In the genomic region with DNA sequence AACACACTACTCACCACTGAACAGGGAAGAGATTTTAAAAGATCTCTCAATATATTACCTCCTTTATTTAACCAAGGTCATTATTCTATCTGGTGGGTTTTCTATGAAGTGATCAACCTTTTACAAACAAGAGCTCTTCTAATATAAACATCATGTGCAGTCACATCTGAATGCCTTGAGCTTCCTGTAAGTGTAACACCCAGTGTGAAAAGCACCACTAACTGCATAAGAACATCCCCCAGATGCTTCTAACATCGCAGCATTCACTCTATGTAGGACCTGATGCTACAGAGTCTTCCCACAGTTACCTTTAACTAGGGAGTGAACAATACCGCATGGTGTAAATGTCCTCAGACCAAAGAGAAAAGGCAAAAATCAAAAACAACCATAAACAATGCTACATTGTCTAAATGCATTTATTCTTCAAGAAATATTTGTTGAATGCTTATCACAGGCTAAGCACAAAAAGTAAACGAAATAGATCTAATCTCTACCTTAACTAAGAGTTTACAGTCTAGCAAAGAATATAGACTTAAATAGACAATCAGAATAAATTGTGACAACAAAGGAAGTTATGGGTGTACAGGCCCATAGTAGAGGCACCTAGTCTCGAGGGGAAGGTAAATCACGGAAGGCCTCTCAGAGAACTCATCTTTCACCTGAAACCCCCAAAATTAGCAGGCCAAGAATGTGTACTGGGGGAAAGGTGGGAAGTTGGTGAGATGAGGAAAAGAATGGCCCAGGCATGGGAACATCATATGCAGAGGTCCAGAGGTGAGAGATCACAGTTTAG, we compare ENCODE assay signal across 1 cellular context.
TF ChIP-seq lines count a peak whose summit lies in the region.

No MANE protein-coding gene starts in this region.

TF ChIP-seq in GM12878, 131 proteins besides CTCF, POLR2A, EP300 and RAD21:
- TF ChIP-seq CREB1 (IDR thresholded peaks at IDR 0.05; ENCODE audit: low read depth) (no peak), SREBF2 (IDR thresholded peaks at IDR 0.05; ENCODE audit: low read length) (no peak), NFYA (IDR thresholded peaks at IDR 0.05; ENCODE audit: borderline replicate concordance, low read depth, low read length) (no peak), MYB (IDR thresholded peaks at IDR 0.05; ENCODE audit: borderline replicate concordance, low read depth, low read length) (no peak), ZNF207 (IDR thresholded peaks at IDR 0.05; ENCODE audit: borderline replicate concordance) (no peak), BACH1 (IDR thresholded peaks at IDR 0.05; ENCODE audit: borderline replicate concordance) (no peak), EZH2 (IDR thresholded peaks at IDR 0.05; ENCODE audit: borderline replicate concordance, control insufficient read depth, low read depth, low read length) (no peak), CEBPB (IDR thresholded peaks at IDR 0.05; ENCODE audit: borderline replicate concordance in 1 of 2, low read depth in 2 of 2, low read length in 2 of 2) (no peak), MTA3 (IDR thresholded peaks at IDR 0.05; ENCODE audit: borderline replicate concordance, low read length) (no peak), NFIC (IDR thresholded peaks at IDR 0.05; ENCODE audit: low read depth, low read length) (no peak), RAD51 (IDR thresholded peaks at IDR 0.05) (no peak), IKZF2 (IDR thresholded peaks at IDR 0.05) (no peak), SMAD5 (IDR thresholded peaks at IDR 0.05; ENCODE audit: low read depth) (no peak), ATF7 (IDR thresholded peaks at IDR 0.05; ENCODE audit: low read depth) (no peak), PML (IDR thresholded peaks at IDR 0.05; ENCODE audit: low read length) (no peak)
- TF ChIP-seq, protein P1, sequence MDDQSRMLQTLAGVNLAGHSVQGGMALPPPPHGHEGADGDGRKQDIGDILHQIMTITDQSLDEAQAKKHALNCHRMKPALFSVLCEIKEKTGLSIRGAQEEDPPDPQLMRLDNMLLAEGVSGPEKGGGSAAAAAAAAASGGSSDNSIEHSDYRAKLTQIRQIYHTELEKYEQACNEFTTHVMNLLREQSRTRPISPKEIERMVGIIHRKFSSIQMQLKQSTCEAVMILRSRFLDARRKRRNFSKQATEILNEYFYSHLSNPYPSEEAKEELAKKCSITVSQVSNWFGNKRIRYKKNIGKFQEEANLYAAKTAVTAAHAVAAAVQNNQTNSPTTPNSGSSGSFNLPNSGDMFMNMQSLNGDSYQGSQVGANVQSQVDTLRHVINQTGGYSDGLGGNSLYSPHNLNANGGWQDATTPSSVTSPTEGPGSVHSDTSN (IDR thresholded peaks at IDR 0.05; ENCODE audit: insufficient replicate concordance, low read depth, low read length) = no peak
- TF ChIP-seq, protein P2, sequence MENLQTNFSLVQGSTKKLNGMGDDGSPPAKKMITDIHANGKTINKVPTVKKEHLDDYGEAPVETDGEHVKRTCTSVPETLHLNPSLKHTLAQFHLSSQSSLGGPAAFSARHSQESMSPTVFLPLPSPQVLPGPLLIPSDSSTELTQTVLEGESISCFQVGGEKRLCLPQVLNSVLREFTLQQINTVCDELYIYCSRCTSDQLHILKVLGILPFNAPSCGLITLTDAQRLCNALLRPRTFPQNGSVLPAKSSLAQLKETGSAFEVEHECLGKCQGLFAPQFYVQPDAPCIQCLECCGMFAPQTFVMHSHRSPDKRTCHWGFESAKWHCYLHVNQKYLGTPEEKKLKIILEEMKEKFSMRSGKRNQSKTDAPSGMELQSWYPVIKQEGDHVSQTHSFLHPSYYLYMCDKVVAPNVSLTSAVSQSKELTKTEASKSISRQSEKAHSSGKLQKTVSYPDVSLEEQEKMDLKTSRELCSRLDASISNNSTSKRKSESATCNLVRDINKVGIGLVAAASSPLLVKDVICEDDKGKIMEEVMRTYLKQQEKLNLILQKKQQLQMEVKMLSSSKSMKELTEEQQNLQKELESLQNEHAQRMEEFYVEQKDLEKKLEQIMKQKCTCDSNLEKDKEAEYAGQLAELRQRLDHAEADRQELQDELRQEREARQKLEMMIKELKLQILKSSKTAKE (IDR thresholded peaks at IDR 0.05; ENCODE audit: low read depth, poor library complexity, severe bottlenecking) = no peak
